ENCODE assay signal across 9 cellular contexts in the genomic region with DNA sequence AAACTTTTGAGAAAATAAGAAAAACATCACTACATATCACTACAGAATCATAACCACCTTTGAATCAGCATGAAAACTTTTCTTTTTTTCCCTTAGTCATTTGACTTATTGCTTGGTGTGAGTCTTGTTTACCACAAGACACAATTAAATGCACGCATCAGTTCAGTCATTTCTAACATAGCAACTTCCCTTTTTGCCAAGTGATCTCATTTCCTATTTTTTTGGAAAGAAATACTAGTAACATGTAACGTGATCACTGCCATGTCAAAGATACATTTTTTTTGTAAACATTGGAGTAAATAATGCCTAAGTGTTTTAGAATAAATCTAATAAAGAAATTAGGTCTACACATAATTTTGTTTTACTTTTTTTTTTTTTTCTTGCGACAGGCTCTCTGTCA. TPM values are rescaled to one million over a fixed set of nuclear protein-coding genes. Genes with fewer than 3 reads are reported as not detected.
DNase-seq lines count a peak whose midpoint lies in the region; ATAC-seq, FAIRE-seq and TF ChIP-seq lines count a peak whose summit lies in the region.
"Had no signal": no experiment of that assay in that cellular context is flagged by ENCODE, and none has a peak within 500 bp of the region (broad histone marks: within the 10 kb centered on the region; RNA-seq: fewer than 3 reads in every experiment).

No MANE protein-coding gene starts in this region.

- H3K36me3 ChIP-seq in OCI-LY7 (ENCODE audit: insufficient read depth, low read length) (no peaks in the 10 kb centered on the region), pancreas (no peaks in the 10 kb centered on the region), brain microvascular endothelial cell (replicated peaks) (no peaks in the 10 kb centered on the region)
- no peaks in the 10 kb centered on the region for H3K36me3 ChIP-seq in CD4-positive, alpha-beta memory T cell (ENCODE audit: insufficient read depth, low read length)

- ATAC-seq in GM18907 (IDR thresholded peaks at IDR 0.05; ENCODE audit: unreplicated experiment) (peak; percentile 88), HG02852 (IDR thresholded peaks at IDR 0.05; ENCODE audit: unreplicated experiment) (peak; percentile 73), pancreas (peak in 2 of 4 donors; percentile 34 to 56), left lobe of liver (no peak)

- no peaks in the 10 kb centered on the region for H3K79me2 ChIP-seq in OCI-LY7 (ENCODE audit: insufficient read depth, low read depth, low read length)

- BruUV-seq in OCI-LY7 (replicated peaks; lab: Mats Ljungman, UMichigan) = no TSS peak

- peak; percentile 13 for DNase-seq in OCI-LY7 (ENCODE audit: low spot score)
- no peak for DNase-seq in pancreas
- no peak for DNase-seq in left lobe of liver (ENCODE audit: low spot score)
- no peak for DNase-seq in superior temporal gyrus (ENCODE audit: extremely low spot score)
- no peak for DNase-seq in CD4-positive, alpha-beta memory T cell
- DNase-seq in brain microvascular endothelial cell = no peak

- no peak for TF ChIP-seq CTCF in OCI-LY7 (conservative IDR thresholded peaks at IDR 0.05; ENCODE audit: low read length)
- TF ChIP-seq CTCF in pancreas (IDR thresholded peaks at IDR 0.05) = no peak
- no peak for TF ChIP-seq CTCF in brain microvascular endothelial cell (IDR thresholded peaks at IDR 0.05; ENCODE audit: low read depth, low read length, missing control alignments)

- no peaks in the 10 kb centered on the region for H3K36me3 Mint-ChIP-seq in CD4-positive, alpha-beta memory T cell
- H3K36me3 Mint-ChIP-seq: activated naive CD8-positive, alpha-beta T cell had no signal

- no peaks in the 10 kb centered on the region for H3K9me2 ChIP-seq in OCI-LY7 (ENCODE audit: insufficient read depth, low read length)

- intact Hi-C loops in OCI-LY7 (cut with micrococcal nuclease; ENCODE audit: unreplicated experiment) = no loop called here
- intact Hi-C loops in pancreas (cut with DNase I) = no loop called here
- intact Hi-C loops in CD4-positive, alpha-beta memory T cell (cut with micrococcal nuclease) = no loop called here

- FAIRE-seq in pancreas (lab: Jason Lieb, UNC) = peak; percentile 76

- peaks cover 0 to 3% (median 0%) of the 10 kb centered on the region in 8 donors for H3K9me3 Mint-ChIP-seq in CD4-positive, alpha-beta memory T cell

- H3K9me3 ChIP-seq in OCI-LY7 (ENCODE audit: low read length) = no peaks in the 10 kb centered on the region
- H3K9me3 ChIP-seq in pancreas = no peaks in the 10 kb centered on the region
- no peaks in the 10 kb centered on the region for H3K9me3 ChIP-seq in CD4-positive, alpha-beta memory T cell (ENCODE audit: control insufficient read depth in 1 of 2, low read length in 2 of 2)

- no peaks in the 10 kb centered on the region for H3K27me3 ChIP-seq in pancreas
- H3K27me3 ChIP-seq in CD4-positive, alpha-beta memory T cell (ENCODE audit: insufficient read depth, low read length) = no peaks in the 10 kb centered on the region
- no peaks in the 10 kb centered on the region for H3K27me3 ChIP-seq in brain microvascular endothelial cell (replicated peaks)

- H3K4me2 ChIP-seq in OCI-LY7 (ENCODE audit: low read length) = no peak overlapping the region

- no peak overlapping the region for H3K4me3 Mint-ChIP-seq in CD4-positive, alpha-beta memory T cell
- H3K4me3 Mint-ChIP-seq: activated naive CD8-positive, alpha-beta T cell had no signal

- in situ Hi-C loops in brain microvascular endothelial cell (cut with HindIII; ENCODE audit: low pct_ligation_motif_present, low sequenced_read_pairs) = no loop called here

- H3K4me1 Mint-ChIP-seq in CD4-positive, alpha-beta memory T cell = no peaks in the 10 kb centered on the region

- CTCF ChIA-PET in OCI-LY7 (lab: Charles Lee; ENCODE audit: unreplicated experiment) = no interaction called here
- CTCF ChIA-PET in CD4-positive, alpha-beta memory T cell (lab: Charles Lee; ENCODE audit: partially characterized antibody) = no interaction called here

- H3K27ac ChIP-seq in OCI-LY7 (ENCODE audit: low read depth, low read length, poor library complexity, severe bottlenecking) = no peak overlapping the region
- peak overlapping the region in 1 of 4 donors; percentile 15 for H3K27ac ChIP-seq in pancreas
- no peak overlapping the region for H3K27ac ChIP-seq in CD4-positive, alpha-beta memory T cell (ENCODE audit: low read depth, low read length)
- no peak overlapping the region for H3K27ac ChIP-seq in brain microvascular endothelial cell

- no peak overlapping the region for H3K27ac Mint-ChIP-seq in CD4-positive, alpha-beta memory T cell
- H3K27ac Mint-ChIP-seq: activated naive CD8-positive, alpha-beta T cell had no signal

- H3K4me3 ChIP-seq in OCI-LY7 (ENCODE audit: low read depth, low read length, poor library complexity, severe bottlenecking) = no peak overlapping the region
- H3K4me3 ChIP-seq in pancreas = no peak overlapping the region
- no peak overlapping the region for H3K4me3 ChIP-seq in CD4-positive, alpha-beta memory T cell (ENCODE audit: low read length in 2 of 2)
- H3K4me3 ChIP-seq in brain microvascular endothelial cell (ENCODE audit: low read depth, low read length) = no peak overlapping the region

- POLR2A ChIA-PET in OCI-LY7 (lab: Charles Lee) = interaction anchor here (1.7 kb wide), 1 partner anchor 28 kb away, joined by 5 read pairs; no protein-coding TSS in a partner anchor
- POLR2A ChIA-PET in CD4-positive, alpha-beta memory T cell (lab: Charles Lee; ENCODE audit: partially characterized antibody) = no interaction called here

- 77 to 87% methylated on average over 3 of the region's 3 CpGs for WGBS in pancreas, 2 donors

- H3K27me3 Mint-ChIP-seq in CD4-positive, alpha-beta memory T cell = peaks cover 0 to 1% of the 10 kb centered on the region in 2 donors

- H2AFZ ChIP-seq in OCI-LY7 (ENCODE audit: low read length) = no peak overlapping the region

- H3K4me1 ChIP-seq in OCI-LY7 (ENCODE audit: insufficient read depth, low read length, poor library complexity, severe bottlenecking) (no peaks in the 10 kb centered on the region), pancreas (no peaks in the 10 kb centered on the region)
- no peaks in the 10 kb centered on the region for H3K4me1 ChIP-seq in CD4-positive, alpha-beta memory T cell (ENCODE audit: insufficient read depth, low read length)

- H4K20me1 ChIP-seq in OCI-LY7 (ENCODE audit: insufficient read depth, low read length) = no peaks in the 10 kb centered on the region

RNA-seq across cellular contexts. Expression of gene CXCL8, which starts 5.1 kb away (rescaled TPM):
- total RNA-seq in OCI-LY7 (2014; rRNA removed; shearing (Covaris generic)) = not detected in 2 replicates
- total RNA-seq in OCI-LY7 (2022) (not detected in 2 replicates), pancreas (10 to 100 TPM in 2 of 6 donors, 1 to 10 TPM in 2, under 1 TPM in 2; 0.37 to 43.2 (median 2.9) TPM), left lobe of liver (0.28 TPM)
- 10 to 100 TPM in 1 of 2 donors, 1 to 10 TPM in 1; 1.9 to 13.6 TPM for polyA plus RNA-seq in pancreas
- 1 to 10 TPM; 3.8 to 4.6 TPM for total RNA-seq in CD4-positive, alpha-beta memory T cell
- polyA plus RNA-seq in CD4-positive, alpha-beta memory T cell = under 1 TPM in 1 of 2 donors, not detected in 1; 0.25 TPM
